In genomic region chr1:25432364-25432719, GRCh38 we compare ENCODE assay signal across 9 cellular contexts. TPM values are rescaled to one million over a fixed set of nuclear protein-coding genes. Genes with fewer than 3 reads are reported as not detected.
A peak's percentile ranks its signal among the peaks of the same experiment; 100 is the strongest.
DNase-seq lines count a peak whose midpoint lies in the region; ATAC-seq, FAIRE-seq and TF ChIP-seq lines count a peak whose summit lies in the region.
"Had no signal": no experiment of that assay in that cellular context is flagged by ENCODE, and none has a peak within 500 bp of the region (broad histone marks: within the 10 kb centered on the region; RNA-seq: fewer than 3 reads in every experiment).

No MANE protein-coding gene starts in this region.

- no peak for TF ChIP-seq POLR2A in GM12878 (IDR thresholded peaks at IDR 0.05; ENCODE audit: low read depth, low read length)

- RAD21 ChIA-PET in GM12878 (lab: Charles Lee; ENCODE audit: unreplicated experiment) = interaction anchor here (1.2 to 8.1 kb wide), 7 partner anchors 16 to 55 kb away, joined by 3 to 67 read pairs (median 9); no protein-coding TSS in a partner anchor

- TF ChIP-seq EP300 in GM12878 (IDR thresholded peaks at IDR 0.05; ENCODE audit: borderline replicate concordance in 1 of 2, control insufficient read depth in 1 of 2, low read depth in 2 of 2, low read length in 2 of 2) = no peak

- H2AFZ ChIP-seq in GM12878 (ENCODE audit: control insufficient read depth, low read depth, low read length) = no peak overlapping the region

- POLR2A ChIA-PET in GM12878 (lab: Charles Lee) = interaction anchor here (0.6 to 3.0 kb wide), 12 partner anchors 10 to 193 kb away, joined by 3 to 17 read pairs (median 5); no protein-coding TSS in a partner anchor

- TF ChIP-seq CTCF in GM12878 (IDR thresholded peaks at IDR 0.05 in 2 of 3, conservative IDR thresholded peaks at IDR 0.05 in 1 of 3; ENCODE audit: control insufficient read depth in 2 of 3, extremely low read depth in 1 of 3, insufficient read depth in 1 of 3, low read depth in 3 of 3, low read length in 3 of 3) = no peak

- no peak for FAIRE-seq in GM12878 (lab: Jason Lieb, UNC)

- in situ Hi-C loops in GM12878 (cut with MboI) = no loop called here

- intact Hi-C loops in GM12878 (cut with micrococcal nuclease; ENCODE audit: unreplicated experiment) = loop anchor here (2.0 kb wide), 1 partner anchor 54 kb away; no protein-coding TSS in a partner anchor

- H3K27ac ChIP-seq in GM12878 (ENCODE audit: control insufficient read depth, insufficient read depth) (no peak overlapping the region), mesodermal cell (ENCODE audit: low read depth, low read length, severe bottlenecking) (no peak overlapping the region), substantia nigra (ENCODE audit: low read depth, low read length, poor library complexity, severe bottlenecking) (no peak overlapping the region)

- H3K9ac ChIP-seq in GM12878 (ENCODE audit: control insufficient read depth, insufficient read depth, low read length) = no peak overlapping the region

- H3K4me1 Mint-ChIP-seq in stimulated activated naive CD8-positive, alpha-beta T cell treated with anti-CD3 and anti-CD28 coated beads, Interleukin-15, Interleukin-2, amounts not matched to agents 100 ng/mL and 50 ng/mL, for 24 hours (ENCODE audit: low read depth) = peaks cover 59% of the 10 kb centered on the region

- no peaks in the 10 kb centered on the region for H3K27me3 Mint-ChIP-seq in stimulated activated naive CD8-positive, alpha-beta T cell treated with anti-CD3 and anti-CD28 coated beads, Interleukin-15, Interleukin-2, amounts not matched to agents 100 ng/mL and 50 ng/mL, for 24 hours

- H3K4me3 ChIP-seq in GM12878 = peak overlapping the region; percentile 79
- peak overlapping the region; percentile 88 for H3K4me3 ChIP-seq in mesodermal cell (ENCODE audit: extremely low read depth, insufficient read depth, low read length, poor library complexity, severe bottlenecking)

- H3K4me1 ChIP-seq in GM12878 (ENCODE audit: control insufficient read depth, insufficient read depth, low read length) (peaks cover 13% of the 10 kb centered on the region), mesodermal cell (ENCODE audit: control insufficient read depth, insufficient read depth, low read length, poor library complexity, severe bottlenecking) (peaks cover 7% of the 10 kb centered on the region)

- no peaks in the 10 kb centered on the region for H3K36me3 Mint-ChIP-seq in stimulated activated naive CD8-positive, alpha-beta T cell treated with anti-CD3 and anti-CD28 coated beads, Interleukin-15, Interleukin-2, amounts not matched to agents 100 ng/mL and 50 ng/mL, for 24 hours (ENCODE audit: low read depth)

- ATAC-seq in stimulated activated naive CD8-positive, alpha-beta T cell treated with anti-CD3 and anti-CD28 coated beads, Interleukin-15, Interleukin-2, amounts not matched to agents 100 U/mL and 50 U/mL, for 24 hours = no peak
- ATAC-seq in GM12878 (no peak), GM18498 (IDR thresholded peaks at IDR 0.05; ENCODE audit: unreplicated experiment) (no peak), GM21786 (IDR thresholded peaks at IDR 0.05; ENCODE audit: unreplicated experiment) (no peak)

- no peaks in the 10 kb centered on the region for H4K20me1 ChIP-seq in GM12878 (ENCODE audit: control insufficient read depth, insufficient read depth)

- 98% methylated on average over 2 of the region's 2 CpGs for WGBS in GM12878 (ENCODE audit: insufficient coverage, insufficient replicate concordance, low lambda C conversion rate, missing lambda C conversion rate)
- no CpG with 5 or more reads among the region's 2 CpGs for WGBS in mesodermal cell (ENCODE audit: insufficient coverage in 2 of 2), 2 experiments

- peak overlapping the region; percentile 87 for H3K4me3 Mint-ChIP-seq in stimulated activated naive CD8-positive, alpha-beta T cell treated with anti-CD3 and anti-CD28 coated beads, Interleukin-15, Interleukin-2, amounts not matched to agents 100 ng/mL and 50 ng/mL, for 24 hours

- H3K9me3 Mint-ChIP-seq in stimulated activated naive CD8-positive, alpha-beta T cell treated with anti-CD3 and anti-CD28 coated beads, Interleukin-15, Interleukin-2, amounts not matched to agents 100 ng/mL and 50 ng/mL, for 24 hours = no peaks in the 10 kb centered on the region

- TF ChIP-seq RAD21 in GM12878 (IDR thresholded peaks at IDR 0.05; ENCODE audit: insufficient read depth, low read depth, low read length) = no peak

- no peaks in the 10 kb centered on the region for H3K9me3 ChIP-seq in GM12878 (replicated peaks; ENCODE audit: control insufficient read depth, insufficient read depth, low read length)
- H3K9me3 ChIP-seq in mesodermal cell (ENCODE audit: control insufficient read depth, low read length) = no peaks in the 10 kb centered on the region

- H3K36me3 ChIP-seq in GM12878 (ENCODE audit: control insufficient read depth in 2 of 2, insufficient read depth in 2 of 2, low read length in 1 of 2) (no peaks in the 10 kb centered on the region), mesodermal cell (ENCODE audit: control insufficient read depth, insufficient read depth, low read length) (peaks cover 8% of the 10 kb centered on the region)

- SMC1A ChIA-PET in GM12878 (lab: Charles Lee; ENCODE audit: uncharacterized antibody, unreplicated experiment) = interaction anchor here (0.7 to 8.1 kb wide), 10 partner anchors 9 to 244 kb away, joined by 3 to 78 read pairs (median 10); no protein-coding TSS in a partner anchor

- no peaks in the 10 kb centered on the region for H3K27me3 ChIP-seq in GM12878 (replicated peaks in 1 of 2; ENCODE audit: control insufficient read depth in 2 of 2, insufficient read depth in 2 of 2, low read length in 1 of 2)

- peaks cover 48% of the 10 kb centered on the region for H3K79me2 ChIP-seq in GM12878 (ENCODE audit: control insufficient read depth, insufficient read depth, low read length)

- peak overlapping the region; percentile 73 for H3K4me2 ChIP-seq in GM12878 (ENCODE audit: control insufficient read depth, insufficient read depth)

- no peak overlapping the region for H3K27ac Mint-ChIP-seq in stimulated activated naive CD8-positive, alpha-beta T cell treated with anti-CD3 and anti-CD28 coated beads, Interleukin-15, Interleukin-2, amounts not matched to agents 100 ng/mL and 50 ng/mL, for 24 hours

- no peak for DNase-seq in stimulated activated naive CD8-positive, alpha-beta T cell treated with anti-CD3 and anti-CD28 coated beads, Interleukin-15, Interleukin-2, amounts not matched to agents 100 U/mL and 50 U/mL, for 24 hours
- no peak for DNase-seq in GM12878 (ENCODE audit: low read depth, low spot score)
- no peak for DNase-seq in T-helper 9 cell
- no peak for DNase-seq in substantia nigra (lab: John Stamatoyannopoulos, UW)
- DNase-seq: H7 had no signal

- CTCF ChIA-PET in GM12878 (lab: Yijun Ruan, JAX) = interaction anchor here (0.8 to 6.9 kb wide), 9 partner anchors 10 to 88 kb away, joined by 3 to 37 read pairs (median 5); no protein-coding TSS in a partner anchor

- BruUV-seq in GM12878 (replicated peaks; lab: Mats Ljungman, UMichigan) = no TSS peak

TF ChIP-seq in GM12878, 131 proteins besides CTCF, POLR2A, EP300 and RAD21 (continues in another document):
- no peak for TF ChIP-seq STAT1 (conservative IDR thresholded peaks at IDR 0.05)

RNA-seq across cellular contexts. Expression of gene MACO1, which starts 1.6 kb away (rescaled TPM):
- total RNA-seq in GM12878 (2013; cell fraction: nucleolus; rRNA removed) = 15.8 and 15.9 TPM in 2 replicates
- 11.8 and 12.8 TPM in 2 replicates for total RNA-seq in GM12878 (2014; rRNA removed)
- total RNA-seq in GM12878 (2014; rRNA removed; fragmentation: Illumina TruSeq; extraction: Trizol) = 15.6 and 16.0 TPM in 2 replicates
- 14.8 TPM in 2 replicates for total RNA-seq in GM12878 (2021)
- 7.9 TPM for polyA plus RNA-seq in GM12878 (2011; ENCODE audit: low read depth)
- 19.8 and 23.0 TPM in 2 replicates for polyA plus RNA-seq in GM12878 (2011; rRNA removed)
- polyA plus RNA-seq in GM12878 (2011; cell fraction: cytosol; rRNA removed) = 10.3 and 10.7 TPM in 2 replicates
- polyA plus RNA-seq in GM12878 (2011; cell fraction: nucleus; rRNA removed) = 9.7 and 13.5 TPM in 2 replicates
- 9.4 and 11.5 TPM in 2 replicates for polyA plus RNA-seq in GM12878 (2012)
- polyA plus RNA-seq in GM12878 (2014; fragmentation: Illumina TruSeq; extraction: Trizol) = 14.6 and 20.8 TPM in 2 replicates
- polyA plus RNA-seq in GM12878 (2014; fragmentation: Nextera tagmentation; extraction: Ambion mirVana) = 1 to 10 TPM; 3.2 to 4.2 TPM
- polyA plus RNA-seq in GM12878 (2014; rRNA removed) = 8.4 and 8.8 TPM in 2 replicates
- polyA plus RNA-seq in GM12878 (2016; fragmentation: Nextera tagmentation; extraction: Ambion mirVana) = 1 to 10 TPM; 8.1 to 8.4 TPM
- 10.9 and 12.6 TPM in 2 replicates for polyA minus RNA-seq in GM12878 (2011; rRNA and poly(A)+ RNA removed)
- polyA minus RNA-seq in GM12878 (2011; cell fraction: cytosol; rRNA and poly(A)+ RNA removed) = 6.0 and 7.1 TPM in 2 replicates
- polyA minus RNA-seq in GM12878 (2011; cell fraction: nucleus; rRNA and poly(A)+ RNA removed) = 4.0 and 5.2 TPM in 2 replicates
- polyA plus RNA-seq in mesodermal cell (2013, experiment 1 of 2) = 21.6 TPM
- polyA plus RNA-seq in mesodermal cell (2013, experiment 2 of 2) = 25.9 TPM

RNA-seq across cellular contexts. Expression of gene RHCE, which starts 11.7 kb away (rescaled TPM):
- total RNA-seq in GM12878 (2013; cell fraction: nucleolus; rRNA removed) = 0.48 and 1.2 TPM in 2 replicates
- 0.28 and 0.44 TPM in 2 replicates for total RNA-seq in GM12878 (2014; rRNA removed)
- total RNA-seq in GM12878 (2014; rRNA removed; fragmentation: Illumina TruSeq; extraction: Trizol) = 0.27 TPM in 1 of 2 replicates, not detected in the other
- total RNA-seq in GM12878 (2021) = 0.18 TPM in 1 of 2 replicates, not detected in the other
- polyA plus RNA-seq in GM12878 (2011; ENCODE audit: low read depth) = 0.35 TPM
- 0.41 and 0.42 TPM in 2 replicates for polyA plus RNA-seq in GM12878 (2011; rRNA removed)
- 0.65 and 0.69 TPM in 2 replicates for polyA plus RNA-seq in GM12878 (2011; cell fraction: cytosol; rRNA removed)
- 0.79 and 0.82 TPM in 2 replicates for polyA plus RNA-seq in GM12878 (2011; cell fraction: nucleus; rRNA removed)
- 0.30 and 0.48 TPM in 2 replicates for polyA plus RNA-seq in GM12878 (2012)
- 0.12 and 1.1 TPM in 2 replicates for polyA plus RNA-seq in GM12878 (2014; fragmentation: Illumina TruSeq; extraction: Trizol)
- under 1 TPM in 1 of 2 experiments, not detected in 1; 0.07 TPM for polyA plus RNA-seq in GM12878 (2014; fragmentation: Nextera tagmentation; extraction: Ambion mirVana)
- polyA plus RNA-seq in GM12878 (2014; rRNA removed) = 0.06 and 0.10 TPM in 2 replicates
- polyA plus RNA-seq in GM12878 (2016; fragmentation: Nextera tagmentation; extraction: Ambion mirVana) = under 1 TPM in 1 of 2 experiments, not detected in 1; 0.33 TPM
- polyA minus RNA-seq in GM12878 (2011; rRNA and poly(A)+ RNA removed) = 0.37 and 1.0 TPM in 2 replicates
- not detected in 2 replicates for polyA minus RNA-seq in GM12878 (2011; cell fraction: cytosol; rRNA and poly(A)+ RNA removed)
- 0.29 and 0.73 TPM in 2 replicates for polyA minus RNA-seq in GM12878 (2011; cell fraction: nucleus; rRNA and poly(A)+ RNA removed)
- polyA plus RNA-seq in mesodermal cell (2013, experiment 1 of 2) = 0.41 TPM
- polyA plus RNA-seq in mesodermal cell (2013, experiment 2 of 2) = 0.35 TPM
